8 cellular contexts compared by ENCODE assay signal in the genomic region with DNA sequence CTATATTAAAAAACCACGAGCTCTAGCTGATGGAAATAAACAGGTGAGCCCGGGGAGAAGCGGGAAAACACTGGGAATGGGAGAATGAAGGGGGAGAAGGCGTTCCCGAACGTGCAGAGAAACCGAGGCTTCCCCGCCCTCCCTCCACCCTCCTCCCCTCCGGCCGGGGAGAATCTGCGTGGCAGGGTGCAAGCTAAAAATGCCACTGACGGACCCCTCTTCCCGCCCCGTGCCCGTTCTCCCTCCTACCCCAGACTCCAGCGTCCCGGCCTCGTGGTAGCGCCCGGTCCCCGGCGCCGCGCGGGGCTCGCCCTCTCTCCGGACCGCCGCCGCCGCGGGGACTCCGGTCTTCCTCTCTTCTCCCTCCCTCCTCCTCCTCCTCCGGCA.
DNase-seq lines count a peak whose midpoint lies in the region; ATAC-seq and TF ChIP-seq lines count a peak whose summit lies in the region.

No MANE protein-coding gene starts in this region.

- peaks cover 10% of the 10 kb centered on the region for H3K4me1 ChIP-seq in prostate gland (replicated peaks)

- peak overlapping the region; percentile 81 for H3K9ac ChIP-seq in SK-N-MC (ENCODE audit: insufficient read length)

- ATAC-seq in left lobe of liver (no peak), GM21381 (IDR thresholded peaks at IDR 0.05; ENCODE audit: unreplicated experiment) (no peak)

- no peaks in the 10 kb centered on the region for H3K9me3 ChIP-seq in SK-N-MC (ENCODE audit: low read depth, low read length)
- no peaks in the 10 kb centered on the region for H3K9me3 ChIP-seq in prostate gland

- no peak for DNase-seq in activated naive CD4-positive, alpha-beta T cell treated with anti-CD3 and anti-CD28 coated beads for 36 hours
- DNase-seq in activated naive CD4-positive, alpha-beta T cell treated with Interleukin-2 at 50 U/mL for 16 hours = no peak
- no peak for DNase-seq in SK-N-MC (ENCODE audit: low read depth, low spot score)
- no peak for DNase-seq in fibroblast of the aortic adventitia (ENCODE audit: low read depth)
- no peak for DNase-seq in prostate gland (ENCODE audit: low spot score)
- DNase-seq in posterior cingulate gyrus = no peak
- no peak for DNase-seq in left lobe of liver (ENCODE audit: low spot score)

- peak overlapping the region; percentile 77 for H3K27ac Mint-ChIP-seq in activated naive CD4-positive, alpha-beta T cell treated with anti-CD3 and anti-CD28 coated beads for 36 hours

- no peaks in the 10 kb centered on the region for H3K9me3 Mint-ChIP-seq in activated naive CD4-positive, alpha-beta T cell treated with anti-CD3 and anti-CD28 coated beads for 36 hours

- no peaks in the 10 kb centered on the region for H3K27me3 Mint-ChIP-seq in activated naive CD4-positive, alpha-beta T cell treated with anti-CD3 and anti-CD28 coated beads for 36 hours (ENCODE audit: low read depth)

- H3K4me3 Mint-ChIP-seq in activated naive CD4-positive, alpha-beta T cell treated with anti-CD3 and anti-CD28 coated beads for 36 hours = peak overlapping the region; percentile 89

- under 1% methylated on average over 30 of the region's 34 CpGs for WGBS in prostate gland

- no peaks in the 10 kb centered on the region; the same call in 1 of the 2 replicates for H3K36me3 ChIP-seq in SK-N-MC (ENCODE audit: insufficient read depth, low read length)
- H3K36me3 ChIP-seq in prostate gland = no peaks in the 10 kb centered on the region

- H3K27me3 ChIP-seq in prostate gland (replicated peaks; ENCODE audit: insufficient read depth) = no peaks in the 10 kb centered on the region

- no peak for TF ChIP-seq POLR2A in prostate gland (IDR thresholded peaks at IDR 0.05)

- H3K27ac ChIP-seq in SK-N-MC (peak overlapping the region; percentile 81), prostate gland (peak overlapping the region; percentile 98 to 100)

- no peaks in the 10 kb centered on the region for H3K36me3 Mint-ChIP-seq in activated naive CD4-positive, alpha-beta T cell treated with anti-CD3 and anti-CD28 coated beads for 36 hours (ENCODE audit: low read depth)

- H3K4me1 Mint-ChIP-seq in activated naive CD4-positive, alpha-beta T cell treated with anti-CD3 and anti-CD28 coated beads for 36 hours (ENCODE audit: low read depth) = peaks cover 60% of the 10 kb centered on the region

- intact Hi-C loops in activated naive CD4-positive, alpha-beta T cell treated with anti-CD3 and anti-CD28 coated beads for 36 hours (cut with micrococcal nuclease) = loop anchor here (1.0 to 10.0 kb wide), 10 partner anchors 82 to 1868 kb away; a partner anchor contains a TSS
- intact Hi-C loops in prostate gland (cut with DNase I) = loop anchor here (5.0 to 10.0 kb wide), 5 partner anchors 64 to 358 kb away; a partner anchor contains a TSS
- intact Hi-C loops in posterior cingulate gyrus (cut with DNase I) = loop anchor here (5.0 kb wide), 2 partner anchors 81 to 99 kb away; a partner anchor contains a TSS

- no peak for TF ChIP-seq CTCF in fibroblast of the aortic adventitia (IDR thresholded peaks at IDR 0.05; ENCODE audit: insufficient read depth, low read length)
- no peak for TF ChIP-seq CTCF in prostate gland (IDR thresholded peaks at IDR 0.05)

- CTCF ChIA-PET in activated naive CD4-positive, alpha-beta T cell treated with anti-CD3 and anti-CD28 coated beads for 36 hours (lab: Charles Lee) = interaction anchor here (1.5 to 6.3 kb wide), 3 partner anchors 7 to 25 kb away, joined by 3 to 118 read pairs (median 8); no protein-coding TSS in a partner anchor

- peak overlapping the region; percentile 89 for H3K4me3 ChIP-seq in SK-N-MC
- H3K4me3 ChIP-seq in fibroblast of the aortic adventitia (ENCODE audit: low read depth, low read length) = peak overlapping the region; percentile 81
- H3K4me3 ChIP-seq in prostate gland = peak overlapping the region; percentile 86 to 96
